In genomic region chr17:17667231-17667630, GRCh38 we compare ENCODE assay signal across 1 cellular context.
TF ChIP-seq lines count a peak whose summit lies in the region.

No MANE protein-coding gene starts in this region.

TF ChIP-seq in IMR-90, 13 proteins besides CTCF, POLR2A, EP300 and RAD21 (continued from another document):
- no peak for TF ChIP-seq MAZ (IDR thresholded peaks at IDR 0.05; ENCODE audit: borderline replicate concordance, low read depth, low read length)
- TF ChIP-seq RCOR1 (IDR thresholded peaks at IDR 0.05; ENCODE audit: insufficient replicate concordance, low read length): no peak
